ENCODE assay signal across 14 cellular contexts in the genomic region with DNA sequence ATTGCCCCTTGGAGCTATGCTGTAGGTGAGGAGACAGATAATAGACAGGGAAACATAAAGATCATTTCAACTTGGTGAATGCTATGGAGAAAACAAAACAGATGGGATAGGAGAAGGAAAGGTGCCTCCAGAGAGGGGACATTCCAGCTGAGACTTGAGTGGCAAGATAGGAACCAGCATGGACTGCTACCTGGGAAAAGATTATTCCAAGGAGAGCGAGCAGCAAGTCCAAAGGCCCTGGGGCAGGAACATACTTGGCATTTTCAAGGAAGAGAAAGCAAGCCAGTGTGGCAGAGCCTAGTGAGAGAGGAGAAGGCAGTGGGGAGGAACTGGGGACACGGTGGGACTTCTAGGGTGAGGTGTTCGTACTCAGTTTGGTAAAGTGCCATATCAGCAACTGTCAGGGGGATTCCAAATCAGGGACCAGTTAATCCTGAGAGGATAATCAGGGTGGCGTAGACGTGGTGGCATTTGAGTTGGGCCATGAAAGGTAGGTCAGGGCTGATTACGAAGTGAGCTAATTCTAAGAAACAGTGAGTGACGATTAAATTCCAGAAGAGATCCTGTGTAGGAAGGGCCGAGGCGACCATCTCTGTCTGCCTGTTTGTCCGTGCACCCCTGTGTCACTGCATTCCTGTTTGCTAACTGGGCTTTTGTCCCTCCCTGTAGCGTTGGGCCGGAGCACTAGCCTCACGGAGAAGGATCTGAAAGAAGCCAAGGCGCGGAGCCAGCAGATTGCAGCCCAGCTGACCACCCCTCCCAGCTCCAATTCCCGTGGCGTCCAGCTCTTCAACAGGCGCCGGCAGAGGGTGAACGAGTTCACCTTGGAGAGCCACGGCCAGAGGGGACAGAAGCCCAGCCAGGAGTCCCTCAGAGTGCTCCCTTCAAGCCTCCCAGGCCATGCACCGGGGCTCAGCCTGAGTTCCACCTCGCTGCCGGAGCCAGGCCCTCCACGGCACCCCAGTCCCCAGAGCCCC. TPM values are rescaled to one million over a fixed set of nuclear protein-coding genes. Genes with fewer than 3 reads are reported as not detected.
DNase-seq lines count a peak whose midpoint lies in the region; ATAC-seq and TF ChIP-seq lines count a peak whose summit lies in the region.
"Had no signal": no experiment of that assay in that cellular context is flagged by ENCODE, and none has a peak within 500 bp of the region (broad histone marks: within the 10 kb centered on the region; RNA-seq: fewer than 3 reads in every experiment).

No MANE protein-coding gene starts in this region.

- no peak for ATAC-seq in Panc1
- no peak for ATAC-seq in GM21360 (IDR thresholded peaks at IDR 0.05; ENCODE audit: unreplicated experiment)
- ATAC-seq: activated T-cell treated with anti-CD3 and anti-CD28 coated beads, Interleukin-2, amount 50 U/mL, for 4 hours; foreskin keratinocyte; naive thymus-derived CD8-positive, alpha-beta T cell had no signal

- peaks cover 42% of the 10 kb centered on the region for H3K4me1 ChIP-seq in Panc1 (ENCODE audit: control insufficient read depth, insufficient read depth, low read length)
- H3K4me1 ChIP-seq in spleen = peaks cover 24 to 100% (median 68%) of the 10 kb centered on the region in 6 donors

- peaks cover 12% of the 10 kb centered on the region for H3K36me3 Mint-ChIP-seq in glutamatergic neuron (ENCODE audit: unreplicated experiment)
- H3K36me3 Mint-ChIP-seq: naive thymus-derived CD8-positive, alpha-beta T cell had no signal

- H3K36me3 ChIP-seq in Panc1 (ENCODE audit: control insufficient read depth, insufficient read depth, low read length) (no peaks in the 10 kb centered on the region; the same call in none of the 2 replicates), spleen (peaks cover 0 to 48% (median 20%) of the 10 kb centered on the region in 6 donors)

- CTCF ChIA-PET in Panc1 (lab: Charles Lee) = interaction anchor here (0.7 kb wide), 1 partner anchor 132 kb away, joined by 7 read pairs; no protein-coding TSS in a partner anchor

- H3K4me3 Mint-ChIP-seq in glutamatergic neuron (ENCODE audit: unreplicated experiment) = peak overlapping the region; percentile 39
- H3K4me3 Mint-ChIP-seq: activated T-cell treated with anti-CD3 and anti-CD28 coated beads, Interleukin-2, amount 50 U/mL, for 4 hours; naive thymus-derived CD8-positive, alpha-beta T cell; T-helper 1 cell treated with Interleukin-12 subunit alpha and Interleukin-12 subunit beta and Interleukin-4 antibody, amounts not matched to agents 30 μg/mL and 1 μg/mL, for 36 hours had no signal

- peak overlapping the region; percentile 67 for H3K27ac ChIP-seq in Panc1 (ENCODE audit: low read length)
- peak overlapping the region in 5 of 8 donors; percentile 28 to 61 (median 45) for H3K27ac ChIP-seq in spleen
- H3K27ac ChIP-seq: foreskin keratinocyte had no signal

- no peaks in the 10 kb centered on the region for H3K9me3 ChIP-seq in Panc1 (ENCODE audit: control insufficient read depth, insufficient read depth, low read depth, low read length)
- H3K9me3 ChIP-seq in spleen = no peaks in the 10 kb centered on the region

- H3K27me3 ChIP-seq in Panc1 (ENCODE audit: control insufficient read depth, insufficient read depth, low read length) (no peaks in the 10 kb centered on the region), spleen (replicated peaks in 1 of 7) (no peaks in the 10 kb centered on the region)
- H3K27me3 ChIP-seq: foreskin keratinocyte had no signal

- POLR2A ChIA-PET in Panc1 (lab: Charles Lee) = no interaction called here

- H3K9me3 Mint-ChIP-seq in glutamatergic neuron (ENCODE audit: unreplicated experiment) = peaks cover 7% of the 10 kb centered on the region
- H3K9me3 Mint-ChIP-seq: activated T-cell treated with anti-CD3 and anti-CD28 coated beads, Interleukin-2, amount 50 U/mL, for 4 hours; naive thymus-derived CD8-positive, alpha-beta T cell; T-helper 1 cell treated with Interleukin-12 subunit alpha and Interleukin-12 subunit beta and Interleukin-4 antibody, amounts not matched to agents 30 μg/mL and 1 μg/mL, for 36 hours had no signal

- DNase-seq in Panc1 (ENCODE audit: low read depth, low spot score) (no peak), glutamatergic neuron (no peak), medulla oblongata (ENCODE audit: extremely low spot score) (peak; percentile 45), spleen (no peak), DMS53 treated with DMSO at 0.1 percent for 48 hours (lab: John Stamatoyannopoulos, UW; ENCODE audit: unreplicated experiment) (no peak), NCI-H524 treated with DMSO at 0.1 percent for 48 hours (lab: John Stamatoyannopoulos, UW) (no peak)
- no peak for DNase-seq in stimulated activated CD4-positive, alpha-beta T cell treated with anti-CD3 and anti-CD28 coated beads, Interleukin-2, amount 100 ng/mL, for 24 hours
- DNase-seq: activated T-cell treated with anti-CD3 and anti-CD28 coated beads, Interleukin-2, amount 50 U/mL, for 4 hours; foreskin keratinocyte; naive thymus-derived CD8-positive, alpha-beta T cell; NCI-H187; NCI-H69 had no signal

- TF ChIP-seq CTCF in Panc1 (IDR thresholded peaks at IDR 0.05) (no peak), glutamatergic neuron (IDR thresholded peaks at IDR 0.05; ENCODE audit: partially characterized antibody, unreplicated experiment) (no peak), spleen (IDR thresholded peaks at IDR 0.05 in 8 of 11, conservative IDR thresholded peaks at IDR 0.05 in 3 of 11) (no peak)

- no peak for TF ChIP-seq POLR2A in spleen (IDR thresholded peaks at IDR 0.05)

- no TSS peak for BruUV-seq in Panc1 (replicated peaks; lab: Mats Ljungman, UMichigan)

- intact Hi-C loops in Panc1 (cut with micrococcal nuclease; ENCODE audit: unreplicated experiment) (no loop called here), spleen (cut with DNase I; ENCODE audit: low total_unique reads) (no loop called here)

- WGBS in spleen, 5 donors = 61 to 88% (median 78%) methylated on average over 24 to 25 of the region's 25 CpGs

- peaks cover 54% of the 10 kb centered on the region for H3K4me1 Mint-ChIP-seq in glutamatergic neuron (ENCODE audit: low read depth, unreplicated experiment)
- H3K4me1 Mint-ChIP-seq: naive thymus-derived CD8-positive, alpha-beta T cell had no signal

- H3K27ac Mint-ChIP-seq in glutamatergic neuron (ENCODE audit: unreplicated experiment) = no peak overlapping the region
- H3K27ac Mint-ChIP-seq: T-helper 1 cell treated with Interleukin-12 subunit alpha and Interleukin-12 subunit beta and Interleukin-4 antibody, amounts not matched to agents 30 μg/mL and 1 μg/mL, for 36 hours had no signal

- in situ Hi-C loops in Panc1 (cut with HindIII; ENCODE audit: low pct_unique_long_range_greater_than_20kb, low sequenced_read_pairs) = no loop called here

- no peak overlapping the region for H3K4me3 ChIP-seq in Panc1 (ENCODE audit: low read depth in 2 of 2, low read length in 2 of 2)
- H3K4me3 ChIP-seq in spleen = no peak overlapping the region

- peaks cover 19% of the 10 kb centered on the region for H3K27me3 Mint-ChIP-seq in glutamatergic neuron (ENCODE audit: unreplicated experiment)

RNA-seq across cellular contexts. Expression of a gene that starts 7.1 kb away (rescaled TPM):
- total RNA-seq in Panc1 (2021; ENCODE audit: unreplicated experiment) (82.8 TPM), glutamatergic neuron (ENCODE audit: unreplicated experiment) (16.1 TPM), spleen (100 to 1,000 TPM in 2 of 7 donors, 10 to 100 TPM in 5; 38.9 to 133 (median 68.9) TPM)
- 66.3 TPM for polyA plus RNA-seq in Panc1 (2012; ENCODE audit: insufficient read length)
- polyA plus RNA-seq in spleen = 10 to 100 TPM in 1 of 3 donors, 1 to 10 TPM in 2; 6.9 to 28.0 (median 9.3) TPM
- polyA plus RNA-seq: naive thymus-derived CD8-positive, alpha-beta T cell had no signal

RNA-seq across cellular contexts. Expression of a gene that starts 13.5 kb away (rescaled TPM):
- total RNA-seq in Panc1 (2021; ENCODE audit: unreplicated experiment) (1.7 TPM), glutamatergic neuron (ENCODE audit: unreplicated experiment) (0.64 TPM), spleen (1 to 10 TPM in 3 of 7 donors, under 1 TPM in 3, not detected in 1; 0.26 to 1.2 (median 0.81) TPM)
- polyA plus RNA-seq in Panc1 (2012; ENCODE audit: insufficient read length) = 1.9 TPM
- polyA plus RNA-seq in spleen = under 1 TPM; 0.04 to 0.32 (median 0.14) TPM
- total RNA-seq: naive thymus-derived CD8-positive, alpha-beta T cell had no signal

RNA-seq across cellular contexts. Expression of a gene that starts 53.3 kb away (rescaled TPM):
- total RNA-seq in Panc1 (2021; ENCODE audit: unreplicated experiment) = 54.3 TPM
- polyA plus RNA-seq in Panc1 (2012; ENCODE audit: insufficient read length) = 47.3 TPM
- 39.3 TPM for total RNA-seq in glutamatergic neuron (ENCODE audit: unreplicated experiment)
- 10 to 100 TPM; 52.3 to 66.9 (median 59.6) TPM for total RNA-seq in spleen
- 10 to 100 TPM; 31.4 to 47.3 (median 45.3) TPM for polyA plus RNA-seq in spleen
